Comparison of ENCODE assay signal across 1 cellular context in genomic region chr1:206066479-206067171, GRCh38.
TF ChIP-seq lines count a peak whose summit lies in the region.

No MANE protein-coding gene starts in this region.

TF ChIP-seq in GM12878, 131 proteins besides CTCF, POLR2A, EP300 and RAD21:
- no peak for TF ChIP-seq KAT2A (conservative IDR thresholded peaks at IDR 0.05; ENCODE audit: control insufficient read depth, low read depth, low read length)
- no peak; the same call in 2 of the 3 replicates for TF ChIP-seq POU2F2 (IDR thresholded peaks at IDR 0.05; ENCODE audit: borderline replicate concordance, low read depth, low read length)
- TF ChIP-seq BACH1 (IDR thresholded peaks at IDR 0.05; ENCODE audit: borderline replicate concordance), result no peak
- peak; percentile 74; the same call in 1 of the 2 replicates for TF ChIP-seq SPI1 (IDR thresholded peaks at IDR 0.05; ENCODE audit: borderline replicate concordance, insufficient read depth, low read depth, low read length)
- TF ChIP-seq RELA (IDR thresholded peaks at IDR 0.05; ENCODE audit: borderline replicate concordance, partially characterized antibody), result no peak
- 0 out of 2 replicates have a peak, but pooled peaks have one; percentile 8 for TF ChIP-seq TCF12 (IDR thresholded peaks at IDR 0.05; ENCODE audit: low read depth, low read length)
- TF ChIP-seq SMAD1 (IDR thresholded peaks at IDR 0.05; ENCODE audit: low read depth, partially characterized antibody), result no peak
- TF ChIP-seq, protein P1, sequence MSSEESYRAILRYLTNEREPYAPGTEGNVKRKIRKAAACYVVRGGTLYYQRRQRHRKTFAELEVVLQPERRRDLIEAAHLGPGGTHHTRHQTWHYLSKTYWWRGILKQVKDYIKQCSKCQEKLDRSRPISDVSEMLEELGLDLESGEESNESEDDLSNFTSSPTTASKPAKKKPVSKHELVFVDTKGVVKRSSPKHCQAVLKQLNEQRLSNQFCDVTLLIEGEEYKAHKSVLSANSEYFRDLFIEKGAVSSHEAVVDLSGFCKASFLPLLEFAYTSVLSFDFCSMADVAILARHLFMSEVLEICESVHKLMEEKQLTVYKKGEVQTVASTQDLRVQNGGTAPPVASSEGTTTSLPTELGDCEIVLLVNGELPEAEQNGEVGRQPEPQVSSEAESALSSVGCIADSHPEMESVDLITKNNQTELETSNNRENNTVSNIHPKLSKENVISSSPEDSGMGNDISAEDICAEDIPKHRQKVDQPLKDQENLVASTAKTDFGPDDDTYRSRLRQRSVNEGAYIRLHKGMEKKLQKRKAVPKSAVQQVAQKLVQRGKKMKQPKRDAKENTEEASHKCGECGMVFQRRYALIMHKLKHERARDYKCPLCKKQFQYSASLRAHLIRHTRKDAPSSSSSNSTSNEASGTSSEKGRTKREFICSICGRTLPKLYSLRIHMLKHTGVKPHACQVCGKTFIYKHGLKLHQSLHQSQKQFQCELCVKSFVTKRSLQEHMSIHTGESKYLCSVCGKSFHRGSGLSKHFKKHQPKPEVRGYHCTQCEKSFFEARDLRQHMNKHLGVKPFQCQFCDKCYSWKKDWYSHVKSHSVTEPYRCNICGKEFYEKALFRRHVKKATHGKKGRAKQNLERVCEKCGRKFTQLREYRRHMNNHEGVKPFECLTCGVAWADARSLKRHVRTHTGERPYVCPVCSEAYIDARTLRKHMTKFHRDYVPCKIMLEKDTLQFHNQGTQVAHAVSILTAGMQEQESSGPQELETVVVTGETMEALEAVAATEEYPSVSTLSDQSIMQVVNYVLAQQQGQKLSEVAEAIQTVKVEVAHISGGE (CRISPR knock-in tag; IDR thresholded peaks at IDR 0.05), result no peak
- TF ChIP-seq IRF4 (IDR thresholded peaks at IDR 0.05; ENCODE audit: low read depth, low read length), result 0 out of 2 replicates have a peak, but pooled peaks have one; percentile 58
- TF ChIP-seq, protein P2, sequence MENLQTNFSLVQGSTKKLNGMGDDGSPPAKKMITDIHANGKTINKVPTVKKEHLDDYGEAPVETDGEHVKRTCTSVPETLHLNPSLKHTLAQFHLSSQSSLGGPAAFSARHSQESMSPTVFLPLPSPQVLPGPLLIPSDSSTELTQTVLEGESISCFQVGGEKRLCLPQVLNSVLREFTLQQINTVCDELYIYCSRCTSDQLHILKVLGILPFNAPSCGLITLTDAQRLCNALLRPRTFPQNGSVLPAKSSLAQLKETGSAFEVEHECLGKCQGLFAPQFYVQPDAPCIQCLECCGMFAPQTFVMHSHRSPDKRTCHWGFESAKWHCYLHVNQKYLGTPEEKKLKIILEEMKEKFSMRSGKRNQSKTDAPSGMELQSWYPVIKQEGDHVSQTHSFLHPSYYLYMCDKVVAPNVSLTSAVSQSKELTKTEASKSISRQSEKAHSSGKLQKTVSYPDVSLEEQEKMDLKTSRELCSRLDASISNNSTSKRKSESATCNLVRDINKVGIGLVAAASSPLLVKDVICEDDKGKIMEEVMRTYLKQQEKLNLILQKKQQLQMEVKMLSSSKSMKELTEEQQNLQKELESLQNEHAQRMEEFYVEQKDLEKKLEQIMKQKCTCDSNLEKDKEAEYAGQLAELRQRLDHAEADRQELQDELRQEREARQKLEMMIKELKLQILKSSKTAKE (IDR thresholded peaks at IDR 0.05; ENCODE audit: low read depth, poor library complexity, severe bottlenecking), result peak; percentile 53
- no peak for TF ChIP-seq DPF2 (IDR thresholded peaks at IDR 0.05)
- peak; percentile 36; the same call in 1 of the 2 replicates for TF ChIP-seq ZNF384 (IDR thresholded peaks at IDR 0.05; ENCODE audit: borderline replicate concordance, low read depth, low read length)
- TF ChIP-seq HDAC2 (IDR thresholded peaks at IDR 0.05), result no peak
- TF ChIP-seq RUNX3 (IDR thresholded peaks at IDR 0.05; ENCODE audit: low read length), result peak; percentile 64; the same call in 1 of the 2 replicates
- TF ChIP-seq HDGF (IDR thresholded peaks at IDR 0.05), result 0 out of 2 replicates have a peak, but pooled peaks have one; percentile 18
